Comparison of ENCODE assay signal across 14 cellular contexts in the genomic region with DNA sequence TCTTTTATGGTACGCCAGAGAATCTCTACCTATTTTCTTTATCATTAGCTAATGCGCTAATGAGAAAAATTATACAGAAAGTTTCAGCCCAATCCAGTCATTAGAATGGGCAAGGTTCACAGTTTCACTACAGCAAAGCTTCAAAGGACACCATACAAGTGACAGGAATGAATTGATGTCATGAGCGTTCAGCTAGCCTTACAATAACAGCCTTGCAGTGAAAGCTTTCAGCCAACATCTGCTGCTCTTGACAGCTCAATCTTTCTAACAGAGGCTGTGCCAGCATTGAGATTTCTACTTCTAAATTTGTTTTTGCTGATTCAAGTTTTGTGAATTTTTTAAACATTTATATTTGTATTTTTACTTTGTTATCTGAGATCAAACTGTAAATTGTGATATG.
DNase-seq lines count a peak whose midpoint lies in the region; ATAC-seq and TF ChIP-seq lines count a peak whose summit lies in the region.
"Had no signal": no experiment of that assay in that cellular context is flagged by ENCODE, and none has a peak within 500 bp of the region (broad histone marks: within the 10 kb centered on the region; RNA-seq: fewer than 3 reads in every experiment).

No MANE protein-coding gene starts in this region.

- DNase-seq in NCI-H1436 (lab: John Stamatoyannopoulos, UW) (peak; percentile 20), NCI-H1436 treated with DMSO at 0.1 percent for 48 hours (lab: John Stamatoyannopoulos, UW) (no peak), NCI-H1694 treated with DMSO at 0.1 percent for 48 hours (lab: John Stamatoyannopoulos, UW) (peak; percentile 17), NCI-H82 (lab: John Stamatoyannopoulos, UW) (peak; percentile 50), spleen (no peak)
- DNase-seq: C1 segment of cervical spinal cord, KBM-7, MV-4-11, NCI-H2029 treated with DMSO at 0.1 percent for 48 hours, SW 1271 had no signal

- no peaks in the 10 kb centered on the region for H3F3A ChIP-seq in neural cell (ENCODE audit: insufficient read depth, low read length, poor library complexity, severe bottlenecking)

- no peak for TF ChIP-seq POLR2A in spleen (IDR thresholded peaks at IDR 0.05)

- no peak overlapping the region for H2AFZ ChIP-seq in neural cell (ENCODE audit: low read depth, low read length)

- no peaks in the 10 kb centered on the region for H3K9me3 ChIP-seq in neural cell (ENCODE audit: low read length)
- peaks cover 0 to 17% (median 8%) of the 10 kb centered on the region in 8 donors for H3K9me3 ChIP-seq in spleen
- H3K9me3 ChIP-seq: SJSA1 had no signal

- no peaks in the 10 kb centered on the region for H3K4me1 ChIP-seq in spleen
- H3K4me1 ChIP-seq: SJSA1 had no signal

- no peak for ATAC-seq in HG03460 (IDR thresholded peaks at IDR 0.05; ENCODE audit: unreplicated experiment)

- TF ChIP-seq CTCF in neural cell (IDR thresholded peaks at IDR 0.05; ENCODE audit: poor library complexity, severe bottlenecking) (no peak), spleen (IDR thresholded peaks at IDR 0.05 in 8 of 11, conservative IDR thresholded peaks at IDR 0.05 in 3 of 11) (no peak)

- H3K27ac ChIP-seq in neural cell (ENCODE audit: low read length), result no peak overlapping the region
- H3K27ac ChIP-seq in spleen, result no peak overlapping the region
- H3K27ac ChIP-seq: RWPE1, SJSA1 had no signal

- no peak overlapping the region for H3K4me2 ChIP-seq in neural cell (ENCODE audit: low read length)

- no peaks in the 10 kb centered on the region for H3K27me3 ChIP-seq in neural cell (ENCODE audit: insufficient read depth, low read depth, low read length)
- H3K27me3 ChIP-seq in spleen (replicated peaks in 1 of 7), result no peaks in the 10 kb centered on the region

- H3K9me2 ChIP-seq in neural cell (ENCODE audit: insufficient read depth, low read length), result no peaks in the 10 kb centered on the region

- H3K36me3 ChIP-seq in neural cell (ENCODE audit: insufficient read depth, low read length) (no peaks in the 10 kb centered on the region), spleen (no peaks in the 10 kb centered on the region)
- H3K36me3 ChIP-seq: SJSA1 had no signal

- H3K79me2 ChIP-seq in neural cell (replicated peaks; ENCODE audit: insufficient read depth, low read length), result no peaks in the 10 kb centered on the region

- no peak overlapping the region for H3K4me3 ChIP-seq in neural cell (ENCODE audit: low read length)
- no peak overlapping the region for H3K4me3 ChIP-seq in spleen
- H3K4me3 ChIP-seq: SJSA1 had no signal

- TF ChIP-seq RAD21 in neural cell (conservative IDR thresholded peaks at IDR 0.05), result no peak

- no peaks in the 10 kb centered on the region for H4K20me1 ChIP-seq in neural cell (ENCODE audit: insufficient read depth)

- WGBS in spleen, 5 donors, result 79 to 95% (median 85%) methylated on average over 3 of the region's 3 CpGs

- TF ChIP-seq EP300 in neural cell (conservative IDR thresholded peaks at IDR 0.05; ENCODE audit: poor library complexity, severe bottlenecking), result peak; percentile 63

- H3K9ac ChIP-seq in neural cell (ENCODE audit: low read length), result no peak overlapping the region

- intact Hi-C loops in spleen (cut with DNase I; ENCODE audit: low total_unique reads), result no loop called here

TF ChIP-seq in neural cell, 6 proteins besides CTCF, POLR2A, EP300 and RAD21:
- TF ChIP-seq, protein P1, sequence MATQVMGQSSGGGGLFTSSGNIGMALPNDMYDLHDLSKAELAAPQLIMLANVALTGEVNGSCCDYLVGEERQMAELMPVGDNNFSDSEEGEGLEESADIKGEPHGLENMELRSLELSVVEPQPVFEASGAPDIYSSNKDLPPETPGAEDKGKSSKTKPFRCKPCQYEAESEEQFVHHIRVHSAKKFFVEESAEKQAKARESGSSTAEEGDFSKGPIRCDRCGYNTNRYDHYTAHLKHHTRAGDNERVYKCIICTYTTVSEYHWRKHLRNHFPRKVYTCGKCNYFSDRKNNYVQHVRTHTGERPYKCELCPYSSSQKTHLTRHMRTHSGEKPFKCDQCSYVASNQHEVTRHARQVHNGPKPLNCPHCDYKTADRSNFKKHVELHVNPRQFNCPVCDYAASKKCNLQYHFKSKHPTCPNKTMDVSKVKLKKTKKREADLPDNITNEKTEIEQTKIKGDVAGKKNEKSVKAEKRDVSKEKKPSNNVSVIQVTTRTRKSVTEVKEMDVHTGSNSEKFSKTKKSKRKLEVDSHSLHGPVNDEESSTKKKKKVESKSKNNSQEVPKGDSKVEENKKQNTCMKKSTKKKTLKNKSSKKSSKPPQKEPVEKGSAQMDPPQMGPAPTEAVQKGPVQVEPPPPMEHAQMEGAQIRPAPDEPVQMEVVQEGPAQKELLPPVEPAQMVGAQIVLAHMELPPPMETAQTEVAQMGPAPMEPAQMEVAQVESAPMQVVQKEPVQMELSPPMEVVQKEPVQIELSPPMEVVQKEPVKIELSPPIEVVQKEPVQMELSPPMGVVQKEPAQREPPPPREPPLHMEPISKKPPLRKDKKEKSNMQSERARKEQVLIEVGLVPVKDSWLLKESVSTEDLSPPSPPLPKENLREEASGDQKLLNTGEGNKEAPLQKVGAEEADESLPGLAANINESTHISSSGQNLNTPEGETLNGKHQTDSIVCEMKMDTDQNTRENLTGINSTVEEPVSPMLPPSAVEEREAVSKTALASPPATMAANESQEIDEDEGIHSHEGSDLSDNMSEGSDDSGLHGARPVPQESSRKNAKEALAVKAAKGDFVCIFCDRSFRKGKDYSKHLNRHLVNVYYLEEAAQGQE (IDR thresholded peaks at IDR 0.05; ENCODE audit: borderline replicate concordance), result no peak
- TF ChIP-seq EZH2 (IDR thresholded peaks at IDR 0.05; ENCODE audit: borderline replicate concordance, insufficient read depth, low read length, poor library complexity, severe bottlenecking) (no peak), POLR2AphosphoS5 (IDR thresholded peaks at IDR 0.05) (peak; percentile 61), TAF1 (IDR thresholded peaks at IDR 0.05; ENCODE audit: low read depth) (no peak)

Comparison
In these comparisons a context has a peak if more than half of its experiments do, and no peak if none do; other contexts are left out.
1. DNase-seq: peak in NCI-H1436 (single experiment), NCI-H1694 treated with DMSO at 0.1 percent for 48 hours (single experiment) and NCI-H82 (single experiment); none in NCI-H1436 treated with DMSO at 0.1 percent for 48 hours (single experiment) and spleen (single experiment).